ENCODE assay signal across 17 cellular contexts in the genomic region with DNA sequence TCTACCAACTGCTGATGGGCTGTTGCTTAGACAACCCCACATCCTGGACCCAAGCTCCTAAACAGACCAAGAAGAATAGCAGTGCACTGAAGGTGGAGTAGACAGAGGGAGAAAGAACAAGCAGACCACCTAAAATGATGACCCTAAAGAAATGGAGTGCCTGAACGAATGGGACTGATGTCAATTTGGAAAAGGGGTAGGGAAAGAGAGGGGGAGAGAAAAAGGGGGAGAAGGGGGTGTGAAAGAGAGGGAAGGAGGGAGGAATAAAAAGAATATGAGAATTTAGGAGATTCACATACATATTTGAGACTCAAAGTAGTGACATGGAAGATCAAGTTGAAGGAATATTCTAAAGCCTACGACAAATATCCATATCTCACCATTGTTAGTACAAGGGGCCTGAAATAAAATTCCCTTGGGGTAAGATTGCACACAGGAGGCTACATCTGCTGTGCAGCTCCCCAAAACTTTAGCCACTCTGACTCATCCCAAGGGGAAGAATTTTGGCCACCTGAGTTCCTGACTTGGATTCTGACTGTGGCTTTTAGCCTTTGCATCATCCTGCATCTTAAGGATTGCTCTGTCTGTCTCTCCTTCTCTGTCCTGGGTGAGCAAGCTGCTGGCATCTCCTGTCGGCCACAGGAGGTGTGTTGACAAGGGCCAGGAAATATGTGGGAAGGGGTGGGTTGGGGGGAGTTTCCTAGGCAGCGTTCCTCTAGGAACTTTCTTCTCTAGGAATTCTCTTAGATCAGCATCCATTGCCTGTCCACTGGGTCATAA.
DNase-seq lines count a peak whose midpoint lies in the region; ATAC-seq and TF ChIP-seq lines count a peak whose summit lies in the region.
"Had no signal": no experiment of that assay in that cellular context is flagged by ENCODE, and none has a peak within 500 bp of the region (broad histone marks: within the 10 kb centered on the region; RNA-seq: fewer than 3 reads in every experiment).

No MANE protein-coding gene starts in this region.

- intact Hi-C loops in Caco-2 (cut with micrococcal nuclease; ENCODE audit: unreplicated experiment), result no loop called here

- POLR2A ChIA-PET in HEK293 (lab: Yijun Ruan, JAX), result interaction anchor here (1.0 kb wide), 1 partner anchor 145 kb away, joined by 5 read pairs; a partner anchor contains a TSS
- POLR2A ChIA-PET in Caco-2 (lab: Charles Lee), result no interaction called here

- DNase-seq in astrocyte of the hippocampus (ENCODE audit: low read depth, low spot score), result peak; percentile 49
- peak; percentile 96 for DNase-seq in kidney tubule cell (ENCODE audit: low spot score)
- DNase-seq in Caco-2, result no peak
- no peak for DNase-seq in caudate nucleus (lab: John Stamatoyannopoulos, UW)
- no peak for DNase-seq in DMS79 (lab: John Stamatoyannopoulos, UW)
- DNase-seq: activated naive CD8-positive, alpha-beta T cell treated with anti-CD3 and anti-CD28 coated beads, Interleukin-2, amount 10 ng/mL, durations not matched to agents 7 days and 5 days; hippocampal formation; natural killer cell; NCI-H510A treated with DMSO at 0.1 percent for 48 hours; stimulated activated CD4-positive, alpha-beta T cell treated with anti-CD3 and anti-CD28 coated beads, Interleukin-4, amount 100 ng/mL, for 24 hours; T-helper 17 cell had no signal

- BruUV-seq in Caco-2 (replicated peaks; lab: Mats Ljungman, UMichigan), result no TSS peak

- no peak for ATAC-seq in GM21576 (IDR thresholded peaks at IDR 0.05; ENCODE audit: unreplicated experiment)
- ATAC-seq: stimulated activated effector memory CD8-positive, alpha-beta T cell treated with anti-CD3 and anti-CD28 coated beads, Interleukin-12 subunit alpha, Interleukin-12 subunit beta, amount 100 ng/mL, for 72 hours; T-helper 17 cell had no signal

- H3K36me3 Mint-ChIP-seq in Caco-2 (ENCODE audit: insufficient read depth, unreplicated experiment), result no peaks in the 10 kb centered on the region
- H3K36me3 Mint-ChIP-seq: IgD-negative memory B cell; natural killer cell; stimulated activated effector memory CD8-positive, alpha-beta T cell treated with anti-CD3 and anti-CD28 coated beads, Interleukin-12 subunit alpha, Interleukin-12 subunit beta, amount 100 ng/mL, for 72 hours had no signal

- H3K4me3 ChIP-seq in ACC112 (ENCODE audit: low read depth, low read length) (no peak overlapping the region), HEK293 (ENCODE audit: low read depth, low read length) (no peak overlapping the region), Caco-2 (ENCODE audit: low read depth, low read length) (no peak overlapping the region)
- H3K4me3 ChIP-seq: right atrium auricular region had no signal

- CTCF ChIA-PET in HEK293 (lab: Yijun Ruan, JAX), result interaction anchor here (0.6 to 2.2 kb wide), 6 partner anchors 9 to 569 kb away, joined by 3 to 7 read pairs (median 3); no protein-coding TSS in a partner anchor
- CTCF ChIA-PET in Caco-2 (lab: Charles Lee), result no interaction called here

- TF ChIP-seq CTCF in HEK293 (tag by site-specific recombination; IDR thresholded peaks at IDR 0.05) (no peak), Caco-2 (IDR thresholded peaks at IDR 0.05; ENCODE audit: insufficient read depth in 1 of 2, low read depth in 1 of 2, low read length in 1 of 2, severe bottlenecking in 1 of 2, unreplicated experiment in 1 of 2) (no peak)

- H3K27me3 Mint-ChIP-seq in Caco-2 (ENCODE audit: insufficient read depth, unreplicated experiment), result no peaks in the 10 kb centered on the region
- H3K27me3 Mint-ChIP-seq: IgD-negative memory B cell had no signal

- H3K9me3 ChIP-seq in HEK293 (ENCODE audit: control insufficient read depth, insufficient read depth, low read depth, low read length), result no peaks in the 10 kb centered on the region
- H3K9me3 ChIP-seq in Caco-2, result no peaks in the 10 kb centered on the region
- H3K9me3 ChIP-seq: right atrium auricular region had no signal

- H2AFZ ChIP-seq in ACC112 (ENCODE audit: low read length, unreplicated experiment), result peak overlapping the region; percentile 26

- no peak overlapping the region for H3K27ac Mint-ChIP-seq in Caco-2 (ENCODE audit: unreplicated experiment)
- H3K27ac Mint-ChIP-seq: activated naive CD8-positive, alpha-beta T cell treated with anti-CD3 and anti-CD28 coated beads, Interleukin-2, amount 10 ng/mL, durations not matched to agents 7 days and 5 days; IgD-negative memory B cell; natural killer cell; stimulated activated effector memory CD8-positive, alpha-beta T cell treated with anti-CD3 and anti-CD28 coated beads, Interleukin-12 subunit alpha, Interleukin-12 subunit beta, amount 100 ng/mL, for 72 hours; T-helper 17 cell had no signal

- H3K9me3 Mint-ChIP-seq in Caco-2 (ENCODE audit: unreplicated experiment), result no peaks in the 10 kb centered on the region
- H3K9me3 Mint-ChIP-seq: IgD-negative memory B cell; natural killer cell; stimulated activated effector memory CD8-positive, alpha-beta T cell treated with anti-CD3 and anti-CD28 coated beads, Interleukin-12 subunit alpha, Interleukin-12 subunit beta, amount 100 ng/mL, for 72 hours had no signal

- H3K27me3 ChIP-seq in ACC112 (ENCODE audit: insufficient read depth, low read length) (no peaks in the 10 kb centered on the region), Caco-2 (replicated peaks; ENCODE audit: control insufficient read depth, insufficient read depth, low read length) (no peaks in the 10 kb centered on the region)
- H3K27me3 ChIP-seq: right atrium auricular region had no signal

- no peaks in the 10 kb centered on the region for H3K36me3 ChIP-seq in ACC112 (ENCODE audit: insufficient read depth, low read length)
- H3K36me3 ChIP-seq in HEK293 (ENCODE audit: control insufficient read depth in 2 of 2, insufficient read depth in 1 of 2, low read length in 2 of 2), result no peaks in the 10 kb centered on the region
- no peaks in the 10 kb centered on the region for H3K36me3 ChIP-seq in Caco-2 (ENCODE audit: control insufficient read depth, insufficient read depth, low read length)
- H3K36me3 ChIP-seq: right atrium auricular region had no signal

- peaks cover 48% of the 10 kb centered on the region for H3K4me1 ChIP-seq in ACC112 (ENCODE audit: control insufficient read depth, insufficient read depth, low read length, unreplicated experiment)
- peaks cover 5% of the 10 kb centered on the region for H3K4me1 ChIP-seq in HEK293 (ENCODE audit: control insufficient read depth, insufficient read depth, low read length)
- H3K4me1 ChIP-seq in Caco-2, result no peaks in the 10 kb centered on the region

- H3K4me1 Mint-ChIP-seq in Caco-2 (ENCODE audit: low read depth, unreplicated experiment), result no peaks in the 10 kb centered on the region

- H3K27ac ChIP-seq in ACC112 (ENCODE audit: low read depth, low read length) (peak overlapping the region; percentile 86), HEK293 (ENCODE audit: extremely low read depth, low read depth, low read length) (peak overlapping the region; percentile 18; the same call in 1 of the 2 replicates), caudate nucleus (ENCODE audit: low read depth, low read length) (no peak overlapping the region)
- H3K27ac ChIP-seq: right atrium auricular region had no signal

- H3K79me2 ChIP-seq in ACC112 (ENCODE audit: control insufficient read depth, insufficient read depth, low read length, unreplicated experiment), result no peaks in the 10 kb centered on the region

- H3K4me3 Mint-ChIP-seq in Caco-2 (ENCODE audit: unreplicated experiment), result no peak overlapping the region
- H3K4me3 Mint-ChIP-seq: activated naive CD8-positive, alpha-beta T cell treated with anti-CD3 and anti-CD28 coated beads, Interleukin-2, amount 10 ng/mL, durations not matched to agents 7 days and 5 days; natural killer cell; stimulated activated effector memory CD8-positive, alpha-beta T cell treated with anti-CD3 and anti-CD28 coated beads, Interleukin-12 subunit alpha, Interleukin-12 subunit beta, amount 100 ng/mL, for 72 hours; T-helper 17 cell had no signal

TF ChIP-seq in HEK293, 187 proteins besides CTCF, POLR2A, EP300 and RAD21:
- TF ChIP-seq, protein P1, sequence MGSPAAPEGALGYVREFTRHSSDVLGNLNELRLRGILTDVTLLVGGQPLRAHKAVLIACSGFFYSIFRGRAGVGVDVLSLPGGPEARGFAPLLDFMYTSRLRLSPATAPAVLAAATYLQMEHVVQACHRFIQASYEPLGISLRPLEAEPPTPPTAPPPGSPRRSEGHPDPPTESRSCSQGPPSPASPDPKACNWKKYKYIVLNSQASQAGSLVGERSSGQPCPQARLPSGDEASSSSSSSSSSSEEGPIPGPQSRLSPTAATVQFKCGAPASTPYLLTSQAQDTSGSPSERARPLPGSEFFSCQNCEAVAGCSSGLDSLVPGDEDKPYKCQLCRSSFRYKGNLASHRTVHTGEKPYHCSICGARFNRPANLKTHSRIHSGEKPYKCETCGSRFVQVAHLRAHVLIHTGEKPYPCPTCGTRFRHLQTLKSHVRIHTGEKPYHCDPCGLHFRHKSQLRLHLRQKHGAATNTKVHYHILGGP (tag by site-specific recombination; IDR thresholded peaks at IDR 0.05), result peak; percentile 75; the same call in 1 of the 2 replicates
- TF ChIP-seq ZNF140 (tag by site-specific recombination; IDR thresholded peaks at IDR 0.05), result no peak

Comparison
In these comparisons a context has a peak if more than half of its experiments do, and no peak if none do; other contexts are left out.
1. DNase-seq: peak in astrocyte of the hippocampus (single experiment) and kidney tubule cell (single experiment); none in Caco-2 (0 of 2), caudate nucleus (0 of 61) and DMS79 (single experiment).